In genomic region chr7:69204936-69205335, GRCh38 we compare ENCODE assay signal across 12 cellular contexts.
"Had no signal": no experiment of that assay in that cellular context is flagged by ENCODE, and none has a peak within 500 bp of the region (broad histone marks: within the 10 kb centered on the region; RNA-seq: fewer than 3 reads in every experiment).

No MANE protein-coding gene starts in this region.

- ATAC-seq: activated CD4-positive, CD25-positive, alpha-beta regulatory T cell treated with anti-CD3 and anti-CD28 coated beads, Interleukin-2, amount 50 U/mL, for 24 hours; esophagus mucosa; left colon; naive thymus-derived CD4-positive, alpha-beta T cell had no signal

- DNase-seq: amniotic stem cell; dorsolateral prefrontal cortex; foreskin melanocyte; left colon; naive thymus-derived CD4-positive, alpha-beta T cell; tibial artery had no signal

- H3K4me3 ChIP-seq: breast epithelium, dorsolateral prefrontal cortex, lung, skin epidermis, tibial artery, vagina had no signal
